ENCODE assay signal across 8 cellular contexts in the genomic region with DNA sequence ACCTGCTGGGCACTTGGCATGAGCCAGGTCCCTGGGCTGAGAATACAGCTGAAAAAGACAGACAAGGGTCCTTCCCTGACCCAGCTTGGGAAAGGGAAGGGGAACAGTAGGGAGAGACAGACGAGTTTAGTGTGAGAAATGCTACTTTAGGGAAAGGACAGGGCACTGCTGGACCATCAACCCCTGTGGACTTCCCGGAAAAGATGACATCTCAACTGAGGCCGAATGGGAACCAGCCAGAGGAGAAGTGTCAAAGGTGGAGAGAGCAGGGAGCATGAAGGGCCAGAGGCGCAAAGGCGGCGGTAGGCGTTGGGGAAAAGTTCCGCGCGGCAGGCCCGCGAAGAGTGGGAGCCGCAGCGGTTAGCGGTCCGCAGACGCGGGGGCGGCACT. TPM values are rescaled to one million over a fixed set of nuclear protein-coding genes. Genes with fewer than 3 reads are reported as not detected.
DNase-seq lines count a peak whose midpoint lies in the region; ATAC-seq, FAIRE-seq and TF ChIP-seq lines count a peak whose summit lies in the region.

No MANE protein-coding gene starts in this region.

- TF ChIP-seq CTCF in DOHH2 (IDR thresholded peaks at IDR 0.05; ENCODE audit: low read depth, low read length, poor library complexity, severe bottlenecking) (no peak), Loucy (conservative IDR thresholded peaks at IDR 0.05; ENCODE audit: low read length) (no peak), bronchial epithelial cell (IDR thresholded peaks at IDR 0.05; ENCODE audit: insufficient read depth, low read length, severe bottlenecking) (no peak)

- H3F3A ChIP-seq in DOHH2 (ENCODE audit: control insufficient read depth, insufficient read depth) (peaks cover 3% of the 10 kb centered on the region; the same call in 1 of the 2 replicates), Loucy (ENCODE audit: low read depth) (no peaks in the 10 kb centered on the region)

- H3K9me3 ChIP-seq in DOHH2 (ENCODE audit: control insufficient read depth, insufficient read depth, low read length) (no peaks in the 10 kb centered on the region), Loucy (ENCODE audit: insufficient read depth, low read depth, low read length) (no peaks in the 10 kb centered on the region)

- H3K36me3 ChIP-seq in DOHH2 (ENCODE audit: control insufficient read depth, low read length) (peaks cover 38% of the 10 kb centered on the region), Loucy (ENCODE audit: insufficient read depth, low read length) (peaks cover 24% of the 10 kb centered on the region; the same call in 1 of the 2 replicates), bronchial epithelial cell (ENCODE audit: control insufficient read depth, insufficient read depth, low read length) (peaks cover 14% of the 10 kb centered on the region)

- H3K79me2 ChIP-seq in DOHH2 (ENCODE audit: control insufficient read depth, low read length) (peaks cover 38% of the 10 kb centered on the region), Loucy (ENCODE audit: insufficient read depth, low read length) (peaks cover 45% of the 10 kb centered on the region)

- no peaks in the 10 kb centered on the region for H3K27me3 Mint-ChIP-seq in naive B cell

- H3K4me3 Mint-ChIP-seq in naive B cell = peak overlapping the region; percentile 92 to 100 (median 98)

- H3K9me2 ChIP-seq in DOHH2 (replicated peaks; ENCODE audit: control insufficient read depth, low read length) (no peaks in the 10 kb centered on the region), Loucy (replicated peaks; ENCODE audit: low read depth, low read length) (no peaks in the 10 kb centered on the region)

- H3K27me3 ChIP-seq in DOHH2 (ENCODE audit: control insufficient read depth, low read length) (no peaks in the 10 kb centered on the region), Loucy (ENCODE audit: insufficient read depth, low read length, poor library complexity, severe bottlenecking) (no peaks in the 10 kb centered on the region), bronchial epithelial cell (ENCODE audit: control insufficient read depth, insufficient read depth, low read length) (no peaks in the 10 kb centered on the region)

- H4K20me1 ChIP-seq in DOHH2 (ENCODE audit: control insufficient read depth, insufficient read depth, low read depth, low read length) (peaks cover 9% of the 10 kb centered on the region), Loucy (ENCODE audit: insufficient read depth, low read length, poor library complexity, severe bottlenecking) (peaks cover 27% of the 10 kb centered on the region)

- H3K9me3 Mint-ChIP-seq in naive B cell = no peaks in the 10 kb centered on the region

- peak overlapping the region; percentile 91 for H3K4me3 ChIP-seq in DOHH2 (ENCODE audit: low read length)
- peak overlapping the region; percentile 92 for H3K4me3 ChIP-seq in Loucy (ENCODE audit: low read length, poor library complexity, severe bottlenecking)
- peak overlapping the region; percentile 89 for H3K4me3 ChIP-seq in bronchial epithelial cell (ENCODE audit: low read depth, low read length)

- ATAC-seq in naive B cell (ENCODE audit: low read depth in 2 of 2) (no peak), HG03354 (IDR thresholded peaks at IDR 0.05; ENCODE audit: poor library complexity, severe bottlenecking, unreplicated experiment) (no peak)

- peaks cover 30 to 41% (median 38%) of the 10 kb centered on the region in 3 donors for H3K4me1 Mint-ChIP-seq in naive B cell

- FAIRE-seq in bronchial epithelial cell (lab: Jason Lieb, UNC) = no peak
- FAIRE-seq in HTR-8/SVneo (lab: Jason Lieb, UNC) = no peak

- no peaks in the 10 kb centered on the region for H3K36me3 Mint-ChIP-seq in naive B cell

- H3K4me1 ChIP-seq in DOHH2 (ENCODE audit: control insufficient read depth, low read length) = peaks cover 21% of the 10 kb centered on the region
- peaks cover 32% of the 10 kb centered on the region for H3K4me1 ChIP-seq in Loucy (ENCODE audit: insufficient read depth, low read length, poor library complexity, severe bottlenecking)

- H3K4me2 ChIP-seq in DOHH2 (ENCODE audit: low read length) (peak overlapping the region; percentile 93), Loucy (ENCODE audit: low read depth, low read length, poor library complexity, severe bottlenecking) (peak overlapping the region; percentile 99)

- peak overlapping the region in 5 of 6 donors; percentile 91 to 98 (median 94) for H3K27ac Mint-ChIP-seq in naive B cell

- 0 out of 2 replicates have a peak overlapping the region, but pooled peaks have one; percentile 31 for H3K27ac ChIP-seq in DOHH2 (ENCODE audit: low read depth, low read length)

- DNase-seq in bronchial epithelial cell (ENCODE audit: low read depth) = peak; percentile 10
- no peak for DNase-seq in naive B cell
- no peak for DNase-seq in NCI-H1694 treated with DMSO at 0.1 percent for 48 hours (lab: John Stamatoyannopoulos, UW)
- no peak for DNase-seq in NCI-H1436 (lab: John Stamatoyannopoulos, UW)
- no peak for DNase-seq in HTR-8/SVneo (ENCODE audit: insufficient read length, low spot score)

- peak overlapping the region; percentile 87 for H3K9ac ChIP-seq in Loucy (ENCODE audit: low read depth, low read length, poor library complexity, severe bottlenecking)

- peak overlapping the region; percentile 82 for H2AFZ ChIP-seq in Loucy (ENCODE audit: low read length)

RNA-seq across cellular contexts. Expression of gene TEX261, which starts 0.6 kb away (rescaled TPM):
- 11.1 and 14.1 TPM in 2 replicates for total RNA-seq in bronchial epithelial cell
- 10 to 100 TPM; 22.5 to 39.2 (median 31.4) TPM for polyA plus RNA-seq in naive B cell (ENCODE audit: low read depth in 6 of 6)

RNA-seq across cellular contexts. Expression of gene ANKRD53, which starts 15.6 kb away (rescaled TPM):
- not detected in 2 replicates for total RNA-seq in bronchial epithelial cell
- polyA plus RNA-seq in naive B cell (ENCODE audit: low read depth in 6 of 6) = not detected

RNA-seq across cellular contexts. Expression of gene ATP6V1B1, which starts 58.4 kb away (rescaled TPM):
- total RNA-seq in bronchial epithelial cell = 0.64 TPM in 1 of 2 replicates, not detected in the other
- not detected for polyA plus RNA-seq in naive B cell (ENCODE audit: low read depth in 6 of 6)
